ENCODE assay signal across 29 cellular contexts in genomic region chr4:151743894-151744293, GRCh38. TPM values are rescaled to one million over a fixed set of nuclear protein-coding genes. Genes with fewer than 3 reads are reported as not detected.
A peak's percentile ranks its signal among the peaks of the same experiment; 100 is the strongest.
DNase-seq lines count a peak whose midpoint lies in the region; ATAC-seq, FAIRE-seq and TF ChIP-seq lines count a peak whose summit lies in the region.
"Had no signal": no experiment of that assay in that cellular context is flagged by ENCODE, and none has a peak within 500 bp of the region (broad histone marks: within the 10 kb centered on the region; RNA-seq: fewer than 3 reads in every experiment).

No MANE protein-coding gene starts in this region.

- no peaks in the 10 kb centered on the region for H3K79me2 ChIP-seq in OCI-LY3 (ENCODE audit: low read length)

- no peak for TF ChIP-seq EP300 in sigmoid colon (IDR thresholded peaks at IDR 0.05)

- DNase-seq in GM12892 (ENCODE audit: insufficient read length) (no peak), choroid plexus epithelial cell (ENCODE audit: low read depth) (peak; percentile 7), sigmoid colon (no peak), NCI-H2107 treated with DMSO at 0.1 percent for 48 hours (lab: John Stamatoyannopoulos, UW; ENCODE audit: unreplicated experiment) (no peak), GM13976 (ENCODE audit: low spot score) (no peak)
- DNase-seq: activated CD4-positive, alpha-beta T cell treated with anti-CD3 and anti-CD28 coated beads, Interleukin-2, amount 50 U/mL, for 4 hours; activated CD4-positive, CD25-positive, alpha-beta regulatory T cell; activated naive CD4-positive, alpha-beta T cell treated with Interleukin-2 at 50 U/mL for 16 hours; adrenal gland; AML-193; CD4-positive, alpha-beta memory T cell; H9; heart right ventricle; KBM-7; NCI-H1417 treated with DMSO at 0.1 percent for 48 hours; NCI-H2107; NCI-H446; SHP77; stimulated activated CD4-positive, alpha-beta T cell treated with anti-CD3 and anti-CD28 coated beads, Interleukin-15, amount 100 ng/mL, for 24 hours; stimulated activated naive CD4-positive, alpha-beta T cell had no signal

- intact Hi-C loops in sigmoid colon (cut with DNase I): no loop called here

- H3K9ac ChIP-seq in OCI-LY3 (ENCODE audit: low read length): no peak overlapping the region

- FAIRE-seq in GM12892 (lab: Jason Lieb, UNC): peak; percentile 9
- FAIRE-seq: A204.1 had no signal

- ATAC-seq in GM19324 (IDR thresholded peaks at IDR 0.05; ENCODE audit: low FRiP score, unreplicated experiment): no peak
- ATAC-seq: sciatic nerve had no signal

- no peak for TF ChIP-seq POLR2A in GM12892 (IDR thresholded peaks at IDR 0.05; ENCODE audit: low read depth, low read length)
- no peak for TF ChIP-seq POLR2A in sigmoid colon (IDR thresholded peaks at IDR 0.05)

- H3K27ac ChIP-seq in OCI-LY3 (ENCODE audit: low read length): no peak overlapping the region
- H3K27ac ChIP-seq in mesodermal cell (ENCODE audit: low read depth, low read length, severe bottlenecking): peak overlapping the region; percentile 58
- no peak overlapping the region for H3K27ac ChIP-seq in sigmoid colon
- H3K27ac ChIP-seq: adrenal gland, breast epithelium, neutrophil, suprapubic skin had no signal

- H4K20me1 ChIP-seq in OCI-LY3 (ENCODE audit: insufficient read depth, low read length): no peaks in the 10 kb centered on the region

- H3K36me3 ChIP-seq in OCI-LY3 (replicated peaks; ENCODE audit: low read depth, low read length): peaks cover 9% of the 10 kb centered on the region
- peaks cover 6% of the 10 kb centered on the region for H3K36me3 ChIP-seq in mesodermal cell (ENCODE audit: control insufficient read depth, insufficient read depth, low read length)
- H3K36me3 ChIP-seq in sigmoid colon: no peaks in the 10 kb centered on the region
- H3K36me3 ChIP-seq: adrenal gland, breast epithelium, neutrophil, uterus had no signal

- no peak overlapping the region for H2AFZ ChIP-seq in OCI-LY3 (ENCODE audit: low read depth, low read length)

- H3K27me3 ChIP-seq in OCI-LY3 (ENCODE audit: low read depth, low read length): no peaks in the 10 kb centered on the region
- H3K27me3 ChIP-seq in sigmoid colon: no peaks in the 10 kb centered on the region
- H3K27me3 ChIP-seq: adrenal gland, breast epithelium, heart right ventricle, neutrophil, suprapubic skin, uterus had no signal

- H3K4me1 ChIP-seq in OCI-LY3 (ENCODE audit: low read length): peaks cover 32% of the 10 kb centered on the region
- peaks cover 29% of the 10 kb centered on the region for H3K4me1 ChIP-seq in mesodermal cell (ENCODE audit: control insufficient read depth, insufficient read depth, low read length, poor library complexity, severe bottlenecking)
- H3K4me1 ChIP-seq in sigmoid colon: peaks cover 0 to 23% (median 15%) of the 10 kb centered on the region in 4 donors
- H3K4me1 ChIP-seq: breast epithelium, suprapubic skin had no signal

- 97% methylated on average over 4 of the region's 4 CpGs; no CpG with 5 or more reads in 1 of the 2 experiments for WGBS in mesodermal cell (ENCODE audit: insufficient coverage in 2 of 2), 2 experiments
- WGBS in sigmoid colon, 2 donors: 29 to 68% methylated on average over 4 of the region's 4 CpGs

- TF ChIP-seq CTCF in OCI-LY3 (IDR thresholded peaks at IDR 0.05; ENCODE audit: low read depth, low read length) (no peak), choroid plexus epithelial cell (conservative IDR thresholded peaks at IDR 0.05; ENCODE audit: low read depth, low read length) (no peak), sigmoid colon (IDR thresholded peaks at IDR 0.05) (no peak), GM13976 (IDR thresholded peaks at IDR 0.05; ENCODE audit: borderline replicate concordance, control extremely low read depth, extremely low read depth, insufficient read depth, missing control alignments) (no peak)

- H3K9me3 ChIP-seq in OCI-LY3 (ENCODE audit: insufficient read depth, low read length) (no peaks in the 10 kb centered on the region), mesodermal cell (ENCODE audit: control insufficient read depth, low read length) (no peaks in the 10 kb centered on the region), sigmoid colon (no peaks in the 10 kb centered on the region)
- H3K9me3 ChIP-seq: adrenal gland, breast epithelium, neutrophil, suprapubic skin, uterus had no signal

- H3K4me3 ChIP-seq in OCI-LY3 (ENCODE audit: low read length) (no peak overlapping the region), choroid plexus epithelial cell (ENCODE audit: low read depth, low read length) (no peak overlapping the region), mesodermal cell (ENCODE audit: extremely low read depth, insufficient read depth, low read length, poor library complexity, severe bottlenecking) (no peak overlapping the region), sigmoid colon (no peak overlapping the region)
- H3K4me3 ChIP-seq: adrenal gland, breast epithelium, heart right ventricle, suprapubic skin, uterus had no signal

- in situ Hi-C loops in GM13976 (cut with MboI; ENCODE audit: low sequenced_read_pairs, unreplicated experiment): no loop called here

- H3K4me2 ChIP-seq in OCI-LY3 (ENCODE audit: low read length): peak overlapping the region; percentile 59

RNA-seq across cellular contexts. Expression of gene GATB, which starts 16.9 kb away (rescaled TPM):
- polyA plus RNA-seq in GM12892 (2012; ENCODE audit: missing spikeins): 20.6 TPM
- 20.9 TPM for polyA plus RNA-seq in mesodermal cell (2013, experiment 1 of 2)
- 19.1 TPM for polyA plus RNA-seq in mesodermal cell (2013, experiment 2 of 2)
- total RNA-seq in sigmoid colon: 10 to 100 TPM; 11.1 to 22.1 (median 17.6) TPM
- polyA plus RNA-seq in sigmoid colon: 10 to 100 TPM; 15.0 to 21.3 (median 15.1) TPM
